8 cellular contexts compared by ENCODE assay signal in the genomic region with DNA sequence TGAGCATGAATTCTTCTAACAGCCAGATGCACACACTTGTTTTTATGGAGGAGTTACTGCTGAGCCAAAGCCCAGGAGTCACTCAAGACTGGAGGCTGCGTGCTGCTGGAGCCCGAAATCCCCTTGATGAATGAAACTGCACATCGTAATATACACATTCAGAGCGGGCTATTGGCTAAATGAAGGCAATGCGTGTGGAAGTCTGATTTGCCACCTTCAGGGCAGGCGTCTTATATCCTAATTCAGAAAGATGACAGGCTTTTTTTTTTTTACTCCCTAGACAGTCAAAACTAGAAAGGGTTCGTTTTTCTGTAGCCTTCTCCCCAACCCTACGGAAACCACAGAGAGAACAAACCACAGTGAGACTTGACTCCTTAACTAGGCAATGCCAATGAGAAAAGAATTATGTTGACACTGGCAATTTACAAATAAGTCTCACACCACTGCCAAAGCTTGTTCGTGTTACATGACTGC.
DNase-seq lines count a peak whose midpoint lies in the region; ATAC-seq and TF ChIP-seq lines count a peak whose summit lies in the region.

No MANE protein-coding gene starts in this region.

- intact Hi-C loops in sigmoid colon (cut with DNase I) = no loop called here
- intact Hi-C loops in ovary (cut with DNase I) = no loop called here

- 57 to 81% methylated on average over 9 of the region's 9 CpGs for WGBS in sigmoid colon, 2 donors
- 58 to 72% (median 67%) methylated on average over 9 of the region's 9 CpGs for WGBS in ovary, 3 donors

- DNase-seq in GM13977 (ENCODE audit: low spot score) (peak; percentile 63), HFFc6 (no peak), MV-4-11 (lab: John Stamatoyannopoulos, UW) (peak; percentile 96), glomerular visceral epithelial cell (ENCODE audit: extremely low spot score) (peak; percentile 73), sigmoid colon (no peak), ovary (no peak)
- DNase-seq in activated CD8-positive, alpha-beta memory T cell treated with anti-CD3 and anti-CD28 coated beads, Interleukin-2, amount 50 U/mL, for 48 hours = peak; percentile 85

- peak overlapping the region in 1 of 4 donors; percentile 21 for H3K27ac ChIP-seq in sigmoid colon
- no peak overlapping the region for H3K27ac ChIP-seq in ovary

- H3K27ac Mint-ChIP-seq in HFFc6 = peak overlapping the region; percentile 98
- peak overlapping the region; percentile 98 for H3K27ac Mint-ChIP-seq in stimulated activated memory B cell treated with anti-CD40 and anti-IgM and Interleukin-4, amounts not matched to agents 10 μg/mL and 1 μg/mL and 100 μg/mL, for 72 hours

- TF ChIP-seq CTCF in GM13977 (IDR thresholded peaks at IDR 0.05; ENCODE audit: extremely low read depth, insufficient read depth, missing control alignments) (no peak), HFFc6 (IDR thresholded peaks at IDR 0.05) (no peak), sigmoid colon (IDR thresholded peaks at IDR 0.05) (no peak), ovary (IDR thresholded peaks at IDR 0.05) (no peak)

- peaks cover 4% of the 10 kb centered on the region for H3K27me3 Mint-ChIP-seq in HFFc6 (ENCODE audit: insufficient read depth)
- no peaks in the 10 kb centered on the region for H3K27me3 Mint-ChIP-seq in stimulated activated memory B cell treated with anti-CD40 and anti-IgM and Interleukin-4, amounts not matched to agents 10 μg/mL and 1 μg/mL and 100 μg/mL, for 72 hours

- TF ChIP-seq EP300 in sigmoid colon (IDR thresholded peaks at IDR 0.05) (no peak), ovary (IDR thresholded peaks at IDR 0.05) (no peak)

- H3K36me3 ChIP-seq in sigmoid colon = peaks cover 0 to 36% (median 2%) of the 10 kb centered on the region in 4 donors
- H3K36me3 ChIP-seq in ovary = no peaks in the 10 kb centered on the region

- peak overlapping the region; percentile 85 for H3K4me3 Mint-ChIP-seq in HFFc6
- H3K4me3 Mint-ChIP-seq in stimulated activated memory B cell treated with anti-CD40 and anti-IgM and Interleukin-4, amounts not matched to agents 10 μg/mL and 1 μg/mL and 100 μg/mL, for 72 hours = peak overlapping the region; percentile 86

- H3K9me3 ChIP-seq in sigmoid colon (no peaks in the 10 kb centered on the region), ovary (no peaks in the 10 kb centered on the region)

- peaks cover 18% of the 10 kb centered on the region for H3K36me3 Mint-ChIP-seq in HFFc6 (ENCODE audit: low read depth)
- H3K36me3 Mint-ChIP-seq in stimulated activated memory B cell treated with anti-CD40 and anti-IgM and Interleukin-4, amounts not matched to agents 10 μg/mL and 1 μg/mL and 100 μg/mL, for 72 hours = peaks cover 40% of the 10 kb centered on the region

- no peak overlapping the region for H3K4me3 ChIP-seq in sigmoid colon
- H3K4me3 ChIP-seq in ovary = no peak overlapping the region

- peak; percentile 90 for ATAC-seq in stimulated activated memory B cell treated with anti-CD40 and anti-IgM and Interleukin-4, amounts not matched to agents 10 μg/mL and 1 μg/mL and 100 μg/mL, for 72 hours

- no peaks in the 10 kb centered on the region for H3K9me3 Mint-ChIP-seq in HFFc6
- no peaks in the 10 kb centered on the region for H3K9me3 Mint-ChIP-seq in stimulated activated memory B cell treated with anti-CD40 and anti-IgM and Interleukin-4, amounts not matched to agents 10 μg/mL and 1 μg/mL and 100 μg/mL, for 72 hours

- TF ChIP-seq POLR2A in sigmoid colon (IDR thresholded peaks at IDR 0.05) (no peak), ovary (IDR thresholded peaks at IDR 0.05) (no peak)

- H3K4me1 ChIP-seq in sigmoid colon (peaks cover 0 to 54% (median 32%) of the 10 kb centered on the region in 4 donors), ovary (ENCODE audit: insufficient read depth) (peaks cover 13% of the 10 kb centered on the region)

- H3K4me1 Mint-ChIP-seq in HFFc6 (ENCODE audit: low read depth) = peaks cover 72% of the 10 kb centered on the region
- H3K4me1 Mint-ChIP-seq in stimulated activated memory B cell treated with anti-CD40 and anti-IgM and Interleukin-4, amounts not matched to agents 10 μg/mL and 1 μg/mL and 100 μg/mL, for 72 hours = peaks cover 77% of the 10 kb centered on the region

- in situ Hi-C loops in GM13977 (cut with MboI; ENCODE audit: low pct_unique_long_range_greater_than_20kb, low sequenced_read_pairs, unreplicated experiment) = no loop called here

- no peaks in the 10 kb centered on the region for H3K27me3 ChIP-seq in sigmoid colon
- no peaks in the 10 kb centered on the region for H3K27me3 ChIP-seq in ovary

Comparison
In these comparisons a context has a peak if more than half of its experiments do, and no peak if none do; other contexts are left out.
1. DNase-seq: peak in GM13977 (single experiment), MV-4-11 (single experiment), activated CD8-positive, alpha-beta memory T cell treated with anti-CD3 and anti-CD28 coated beads, Interleukin-2, amount 50 U/mL, for 48 hours (single experiment) and glomerular visceral epithelial cell (single experiment); none in HFFc6 (single experiment), sigmoid colon (single experiment) and ovary (0 of 5).